Comparison of ENCODE assay signal across 8 cellular contexts in genomic region chr14:104754213-104754851, GRCh38. TPM values are rescaled to one million over a fixed set of nuclear protein-coding genes. Genes with fewer than 3 reads are reported as not detected.
DNase-seq lines count a peak whose midpoint lies in the region; ATAC-seq and TF ChIP-seq lines count a peak whose summit lies in the region.

No MANE protein-coding gene starts in this region.

- no peaks in the 10 kb centered on the region for H3K27me3 Mint-ChIP-seq in T-helper 17 cell

- TF ChIP-seq POLR2A in sigmoid colon (IDR thresholded peaks at IDR 0.05): no peak

- H3K27ac ChIP-seq in sigmoid colon: peak overlapping the region in 3 of 4 donors; percentile 82 to 90 (median 87)

- H3K4me1 ChIP-seq in sigmoid colon: peaks cover 2 to 29% (median 25%) of the 10 kb centered on the region in 4 donors

- H3K4me3 ChIP-seq in GM12875 (ENCODE audit: low read depth, low read length) (peak overlapping the region; percentile 93), fibroblast of villous mesenchyme (ENCODE audit: low read depth, low read length) (peak overlapping the region; percentile 92), sigmoid colon (peak overlapping the region in 3 of 4 donors; percentile 65 to 99 (median 87))

- peaks cover 3% of the 10 kb centered on the region for H3K36me3 Mint-ChIP-seq in T-helper 17 cell (ENCODE audit: low read depth)

- TF ChIP-seq EP300 in sigmoid colon (IDR thresholded peaks at IDR 0.05): no peak

- DNase-seq in T-helper 17 cell (no peak), fibroblast of villous mesenchyme (ENCODE audit: low read depth) (no peak), sigmoid colon (no peak), NCI-H526 (lab: John Stamatoyannopoulos, UW) (no peak)
- no peak for DNase-seq in stimulated activated CD4-positive, alpha-beta T cell treated with anti-CD3 and anti-CD28 coated beads, Interleukin-4, amount 100 ng/mL, for 4 hours

- no peaks in the 10 kb centered on the region for H3K27me3 ChIP-seq in sigmoid colon

- intact Hi-C loops in sigmoid colon (cut with DNase I): loop anchor here (5.0 kb wide), 1 partner anchor 73 kb away; no protein-coding TSS in a partner anchor

- H3K27ac Mint-ChIP-seq in T-helper 17 cell: peak overlapping the region; percentile 88

- no peak for TF ChIP-seq CTCF in GM12875 (IDR thresholded peaks at IDR 0.05; ENCODE audit: borderline replicate concordance, insufficient read depth, low read depth, low read length)
- TF ChIP-seq CTCF in fibroblast of villous mesenchyme (IDR thresholded peaks at IDR 0.05; ENCODE audit: insufficient read depth, low read depth, low read length): no peak
- TF ChIP-seq CTCF in sigmoid colon (IDR thresholded peaks at IDR 0.05): no peak

- no peak for ATAC-seq in T-helper 17 cell
- ATAC-seq in GM21360 (IDR thresholded peaks at IDR 0.05; ENCODE audit: unreplicated experiment): no peak
- no peak for ATAC-seq in GM21515 (IDR thresholded peaks at IDR 0.05; ENCODE audit: unreplicated experiment)

- 30 to 63% methylated on average over 13 of the region's 13 CpGs for WGBS in sigmoid colon, 2 donors

- H3K36me3 ChIP-seq in sigmoid colon: peaks cover 14 to 40% (median 25%) of the 10 kb centered on the region in 4 donors

- H3K4me3 Mint-ChIP-seq in T-helper 17 cell: peak overlapping the region; percentile 96

- H3K4me1 Mint-ChIP-seq in T-helper 17 cell: peaks cover 26% of the 10 kb centered on the region

- H3K9me3 ChIP-seq in T-helper 17 cell (ENCODE audit: control insufficient read depth, low read length, poor library complexity, severe bottlenecking) (no peaks in the 10 kb centered on the region), sigmoid colon (no peaks in the 10 kb centered on the region)

RNA-seq across cellular contexts. Expression of gene SIVA1, which starts 1.4 kb away (rescaled TPM):
- total RNA-seq in T-helper 17 cell (10 to 100 TPM; 76.2 to 85.7 TPM), fibroblast of villous mesenchyme (67.8 and 73.8 TPM in 2 replicates), sigmoid colon (100 to 1,000 TPM; 235 to 512 (median 367) TPM)
- polyA plus RNA-seq in sigmoid colon: 100 to 1,000 TPM; 124 to 227 (median 200) TPM

RNA-seq across cellular contexts. Expression of gene ADSS1, which starts 30.3 kb away (rescaled TPM):
- total RNA-seq in T-helper 17 cell: 1 to 10 TPM; 2.4 to 2.9 TPM
- 1.3 and 4.3 TPM in 2 replicates for total RNA-seq in fibroblast of villous mesenchyme
- total RNA-seq in sigmoid colon: 10 to 100 TPM in 1 of 4 donors, 1 to 10 TPM in 3; 2.0 to 10.2 (median 7.3) TPM
- polyA plus RNA-seq in sigmoid colon: 1 to 10 TPM; 3.5 to 6.6 (median 4.1) TPM

RNA-seq across cellular contexts. Expression of gene AKT1, which starts 41.2 kb away (rescaled TPM):
- total RNA-seq in T-helper 17 cell: 10 to 100 TPM; 72.4 to 77.2 TPM
- total RNA-seq in fibroblast of villous mesenchyme: 233 and 261 TPM in 2 replicates
- total RNA-seq in sigmoid colon: 100 to 1,000 TPM; 109 to 180 (median 126) TPM
- 100 to 1,000 TPM in 2 of 3 donors, 10 to 100 TPM in 1; 86.2 to 116 (median 102) TPM for polyA plus RNA-seq in sigmoid colon

RNA-seq across cellular contexts. Expression of gene ZBTB42, which starts 46.6 kb away (rescaled TPM):
- total RNA-seq in T-helper 17 cell: 1 to 10 TPM; 2.7 to 3.3 TPM
- 3.5 and 4.3 TPM in 2 replicates for total RNA-seq in fibroblast of villous mesenchyme
- 1 to 10 TPM; 1.5 to 5.3 (median 3.5) TPM for total RNA-seq in sigmoid colon
- 1 to 10 TPM; 4.2 to 5.5 (median 4.6) TPM for polyA plus RNA-seq in sigmoid colon
